ENCODE assay signal across 8 cellular contexts in genomic region chr12:48988030-48988649, GRCh38. TPM values are rescaled to one million over a fixed set of nuclear protein-coding genes. Genes with fewer than 3 reads are reported as not detected.
DNase-seq lines count a peak whose midpoint lies in the region; ATAC-seq, FAIRE-seq and TF ChIP-seq lines count a peak whose summit lies in the region.

No MANE protein-coding gene starts in this region.

- H3K27ac ChIP-seq in PC-3 (ENCODE audit: low read length) (no peak overlapping the region), pancreas (no peak overlapping the region)

- peaks cover 25% of the 10 kb centered on the region for H3K27me3 Mint-ChIP-seq in activated T-helper 17 cell treated with anti-CD3 and anti-CD28 coated beads, Interleukin-2, amount 50 U/mL, for 72 hours

- no peaks in the 10 kb centered on the region for H3F3A ChIP-seq in PC-3 (ENCODE audit: low read length, unreplicated experiment)

- H3K27ac Mint-ChIP-seq in activated T-helper 17 cell treated with anti-CD3 and anti-CD28 coated beads, Interleukin-2, amount 50 U/mL, for 72 hours, result no peak overlapping the region

- H3K4me3 Mint-ChIP-seq in activated T-helper 17 cell treated with anti-CD3 and anti-CD28 coated beads, Interleukin-2, amount 50 U/mL, for 72 hours, result no peak overlapping the region

- DNase-seq in BE2C, result peak; percentile 77
- DNase-seq in PC-3, result peak; percentile 71
- peak; percentile 39 for DNase-seq in foreskin melanocyte
- DNase-seq in pancreas, result peak in 4 of 6 donors; percentile 71 to 94 (median 74)

- TF ChIP-seq CTCF in BE2C (IDR thresholded peaks at IDR 0.05; ENCODE audit: low read depth, low read length), result peak; percentile 91
- TF ChIP-seq CTCF in PC-3 (conservative IDR thresholded peaks at IDR 0.05; ENCODE audit: low read depth, low read length), result peak; percentile 96
- peak; percentile 73 to 93 (median 86) for TF ChIP-seq CTCF in pancreas (IDR thresholded peaks at IDR 0.05)

- BruUV-seq in PC-3 (replicated peaks; lab: Mats Ljungman, UMichigan), result no TSS peak

- no peaks in the 10 kb centered on the region for H3K9me3 ChIP-seq in BE2C
- H3K9me3 ChIP-seq in PC-3 (ENCODE audit: low read length), result no peaks in the 10 kb centered on the region
- H3K9me3 ChIP-seq in pancreas, result no peaks in the 10 kb centered on the region

- WGBS in pancreas, 2 donors, result 19 to 22% methylated on average over 16 of the region's 16 CpGs

- no peak overlapping the region for H3K4me3 ChIP-seq in BE2C (ENCODE audit: low read depth, low read length)
- no peak overlapping the region for H3K4me3 ChIP-seq in PC-3 (ENCODE audit: low read length)
- H3K4me3 ChIP-seq in pancreas, result no peak overlapping the region

- peaks cover 22% of the 10 kb centered on the region for H3K27me3 ChIP-seq in BE2C
- H3K27me3 ChIP-seq in PC-3 (ENCODE audit: low read length), result no peaks in the 10 kb centered on the region
- no peaks in the 10 kb centered on the region for H3K27me3 ChIP-seq in pancreas

- TF ChIP-seq POLR2A in GM18505 (IDR thresholded peaks at IDR 0.05; ENCODE audit: borderline replicate concordance, extremely low read depth, insufficient read depth, insufficient read length), result no peak

- no peaks in the 10 kb centered on the region for H3K9me2 ChIP-seq in PC-3 (replicated peaks; ENCODE audit: low read length)

- CTCF ChIA-PET in PC-3 (lab: Charles Lee), result interaction anchor here (0.6 to 1.3 kb wide), 6 partner anchors 9 to 334 kb away, joined by 3 to 8 read pairs (median 4); partner anchors contain the start of gene TUBA1B

- peak; percentile 43 for ATAC-seq in GM21786 (IDR thresholded peaks at IDR 0.05; ENCODE audit: unreplicated experiment)
- ATAC-seq in PC-3, result peak; percentile 64
- ATAC-seq in activated T-helper 17 cell treated with anti-CD3 and anti-CD28 coated beads, Interleukin-2, amount 50 U/mL, for 72 hours (replicated peaks), result peak; percentile 88
- ATAC-seq in pancreas, result peak; percentile 73 to 96 (median 88)
- no peak for ATAC-seq in GM18873 (IDR thresholded peaks at IDR 0.05; ENCODE audit: low FRiP score, unreplicated experiment)
- ATAC-seq in GM18505 (IDR thresholded peaks at IDR 0.05; ENCODE audit: unreplicated experiment), result no peak

- H3K79me2 ChIP-seq in PC-3 (ENCODE audit: low read length), result no peaks in the 10 kb centered on the region

- no peaks in the 10 kb centered on the region for H3K9me3 Mint-ChIP-seq in activated T-helper 17 cell treated with anti-CD3 and anti-CD28 coated beads, Interleukin-2, amount 50 U/mL, for 72 hours

- FAIRE-seq in pancreas (lab: Jason Lieb, UNC), result no peak

- H3K36me3 Mint-ChIP-seq in activated T-helper 17 cell treated with anti-CD3 and anti-CD28 coated beads, Interleukin-2, amount 50 U/mL, for 72 hours (ENCODE audit: low read depth), result no peaks in the 10 kb centered on the region

- no peak overlapping the region for H3K4me2 ChIP-seq in PC-3 (ENCODE audit: low read length)

- POLR2A ChIA-PET in PC-3 (lab: Charles Lee; ENCODE audit: unreplicated experiment), result no interaction called here

- H3K36me3 ChIP-seq in BE2C (no peaks in the 10 kb centered on the region), PC-3 (ENCODE audit: low read depth, low read length) (no peaks in the 10 kb centered on the region), pancreas (no peaks in the 10 kb centered on the region)

- H4K20me1 ChIP-seq in PC-3 (ENCODE audit: low read length), result no peaks in the 10 kb centered on the region

- intact Hi-C loops in PC-3 (cut with micrococcal nuclease) (no loop called here), pancreas (cut with DNase I) (no loop called here)

- H3K9ac ChIP-seq in PC-3 (ENCODE audit: low read length), result no peak overlapping the region

- H3K4me1 ChIP-seq in BE2C (no peaks in the 10 kb centered on the region), PC-3 (ENCODE audit: insufficient read depth, low read length) (no peaks in the 10 kb centered on the region), pancreas (no peaks in the 10 kb centered on the region)

- no peak overlapping the region for H2AFZ ChIP-seq in PC-3 (ENCODE audit: low read length)

- H3K4me1 Mint-ChIP-seq in activated T-helper 17 cell treated with anti-CD3 and anti-CD28 coated beads, Interleukin-2, amount 50 U/mL, for 72 hours, result peaks cover 4% of the 10 kb centered on the region

RNA-seq across cellular contexts. Expression of gene WNT1, which starts 10.0 kb away (rescaled TPM):
- not detected for polyA plus RNA-seq in BE2C (2012; ENCODE audit: insufficient read depth, insufficient read length, low read depth)
- not detected in 2 replicates for total RNA-seq in PC-3 (2014; rRNA removed)
- not detected for total RNA-seq in activated T-helper 17 cell treated with anti-CD3 and anti-CD28 coated beads, Interleukin-2, amount 50 U/mL, for 72 hours
- total RNA-seq in pancreas, result not detected
- not detected for polyA plus RNA-seq in pancreas

RNA-seq across cellular contexts. Expression of gene DDN, which starts 11.0 kb away (rescaled TPM):
- 10.4 TPM for polyA plus RNA-seq in BE2C (2012; ENCODE audit: insufficient read depth, insufficient read length, low read depth)
- total RNA-seq in PC-3 (2014; rRNA removed) (3.5 and 5.6 TPM in 2 replicates), pancreas (under 1 TPM in 3 of 6 donors, not detected in 3; 0.03 to 0.09 (median 0.06) TPM)
- total RNA-seq in activated T-helper 17 cell treated with anti-CD3 and anti-CD28 coated beads, Interleukin-2, amount 50 U/mL, for 72 hours, result 1 to 10 TPM in 1 of 2 donors, under 1 TPM in 1; 0.32 to 1.5 TPM
- polyA plus RNA-seq in pancreas, result under 1 TPM; 0.04 to 0.12 TPM

RNA-seq across cellular contexts. Expression of gene WNT10B, which starts 16.6 kb away (rescaled TPM):
- not detected for polyA plus RNA-seq in BE2C (2012; ENCODE audit: insufficient read depth, insufficient read length, low read depth)
- 3.7 and 7.4 TPM in 2 replicates for total RNA-seq in PC-3 (2014; rRNA removed)
- under 1 TPM; 0.22 to 0.29 TPM for total RNA-seq in activated T-helper 17 cell treated with anti-CD3 and anti-CD28 coated beads, Interleukin-2, amount 50 U/mL, for 72 hours
- under 1 TPM in 5 of 6 donors, not detected in 1; 0.08 to 0.31 (median 0.12) TPM for total RNA-seq in pancreas
- polyA plus RNA-seq in pancreas, result under 1 TPM; 0.34 to 0.59 TPM

RNA-seq across cellular contexts. Expression of gene PRKAG1, which starts 30.4 kb away (rescaled TPM):
- 83.7 TPM for polyA plus RNA-seq in BE2C (2012; ENCODE audit: insufficient read depth, insufficient read length, low read depth)
- 62.1 and 66.5 TPM in 2 replicates for total RNA-seq in PC-3 (2014; rRNA removed)
- total RNA-seq in activated T-helper 17 cell treated with anti-CD3 and anti-CD28 coated beads, Interleukin-2, amount 50 U/mL, for 72 hours, result 10 to 100 TPM; 47.1 to 62.7 TPM
- 10 to 100 TPM; 18.2 to 29.8 (median 24.1) TPM for total RNA-seq in pancreas
- 10 to 100 TPM; 27.7 to 33.4 TPM for polyA plus RNA-seq in pancreas

RNA-seq across cellular contexts. Expression of gene ARF3, which starts 30.9 kb away (rescaled TPM):
- 213 TPM for polyA plus RNA-seq in BE2C (2012; ENCODE audit: insufficient read depth, insufficient read length, low read depth)
- 85.5 and 93.0 TPM in 2 replicates for total RNA-seq in PC-3 (2014; rRNA removed)
- 100 to 1,000 TPM in 1 of 2 donors, 10 to 100 TPM in 1; 84.1 to 128 TPM for total RNA-seq in activated T-helper 17 cell treated with anti-CD3 and anti-CD28 coated beads, Interleukin-2, amount 50 U/mL, for 72 hours
- 10 to 100 TPM; 45.1 to 96.0 (median 61.7) TPM for total RNA-seq in pancreas
- 10 to 100 TPM; 29.5 to 42.1 TPM for polyA plus RNA-seq in pancreas

Comparison
In these comparisons a context has a peak if more than half of its experiments do, and no peak if none do; other contexts are left out.
1. ATAC-seq: peak in GM21786 (single experiment), PC-3 (single experiment), activated T-helper 17 cell treated with anti-CD3 and anti-CD28 coated beads, Interleukin-2, amount 50 U/mL, for 72 hours (single experiment) and pancreas (4 of 4); none in GM18873 (single experiment) and GM18505 (single experiment).
2. Peak in every context shown above with its lines, with median percentiles within 50 percentile points of each other: DNase-seq and CTCF ChIP-seq.